Comparison of ENCODE assay signal across 11 cellular contexts in genomic region chr14:36647417-36647826, GRCh38. TPM values are rescaled to one million over a fixed set of nuclear protein-coding genes. Genes with fewer than 3 reads are reported as not detected.
DNase-seq lines count a peak whose midpoint lies in the region; ATAC-seq and TF ChIP-seq lines count a peak whose summit lies in the region.
"Had no signal": no experiment of that assay in that cellular context is flagged by ENCODE, and none has a peak within 500 bp of the region (broad histone marks: within the 10 kb centered on the region; RNA-seq: fewer than 3 reads in every experiment).

No MANE protein-coding gene starts in this region.

- no peak overlapping the region for H3K27ac Mint-ChIP-seq in stimulated activated naive CD8-positive, alpha-beta T cell treated with anti-CD3 and anti-CD28 coated beads, Interleukin-15, amount 100 ng/mL, for 72 hours

- in situ Hi-C loops in HAP-1 (cut with MboI; ENCODE audit: low sequenced_read_pairs) = loop anchor here (10.0 to 25.0 kb wide), 2 partner anchors 287 to 490 kb away; no protein-coding TSS in a partner anchor
- in situ Hi-C loops in G401 (cut with HindIII; ENCODE audit: low sequenced_read_pairs) = no loop called here

- TF ChIP-seq POLR2A in body of pancreas (IDR thresholded peaks at IDR 0.05) (no peak), Peyer's patch (IDR thresholded peaks at IDR 0.05) (no peak)

- H3K27me3 Mint-ChIP-seq in stimulated activated naive CD8-positive, alpha-beta T cell treated with anti-CD3 and anti-CD28 coated beads, Interleukin-15, amount 100 ng/mL, for 72 hours = peaks cover 66% of the 10 kb centered on the region

- DNase-seq in HAP-1 (ENCODE audit: low spot score in 2 of 2) (no peak), body of pancreas (peak in 1 of 4 donors; percentile 12), left lung (peak in 1 of 2 donors; percentile 69), G401 (ENCODE audit: low spot score) (no peak), Peyer's patch (no peak)
- DNase-seq in stimulated activated naive CD8-positive, alpha-beta T cell treated with anti-CD3 and anti-CD28 coated beads, Interleukin-15, amount 100 ng/mL, for 72 hours = no peak
- DNase-seq: activated T-cell treated with anti-CD3 and anti-CD28 coated beads, Interleukin-2, amount 50 U/mL, for 4 hours; dorsolateral prefrontal cortex; T-helper 2 cell had no signal

- H3K36me3 ChIP-seq in HAP-1 (replicated peaks) (no peaks in the 10 kb centered on the region), body of pancreas (replicated peaks in 1 of 2; ENCODE audit: insufficient read depth in 1 of 2, low read depth in 2 of 2) (no peaks in the 10 kb centered on the region), left lung (no peaks in the 10 kb centered on the region), skeletal muscle satellite cell (ENCODE audit: insufficient read depth, low read length) (no peaks in the 10 kb centered on the region), Peyer's patch (no peaks in the 10 kb centered on the region)

- H3K4me2 ChIP-seq in skeletal muscle satellite cell (ENCODE audit: low read length) = peak overlapping the region; percentile 97

- H3K27ac ChIP-seq in body of pancreas = no peak overlapping the region
- H3K27ac ChIP-seq in left lung = no peak overlapping the region
- no peak overlapping the region for H3K27ac ChIP-seq in Peyer's patch
- H3K27ac ChIP-seq: dorsolateral prefrontal cortex had no signal

- ATAC-seq in body of pancreas (no peak), left lung (peak; percentile 21), HG03520 (IDR thresholded peaks at IDR 0.05; ENCODE audit: unreplicated experiment) (no peak)
- ATAC-seq in stimulated activated naive CD8-positive, alpha-beta T cell treated with anti-CD3 and anti-CD28 coated beads, Interleukin-15, amount 100 ng/mL, for 72 hours = no peak

- H3K9me3 ChIP-seq in HAP-1 = no peaks in the 10 kb centered on the region
- no peaks in the 10 kb centered on the region for H3K9me3 ChIP-seq in body of pancreas
- no peaks in the 10 kb centered on the region for H3K9me3 ChIP-seq in left lung
- H3K9me3 ChIP-seq in skeletal muscle satellite cell (replicated peaks; ENCODE audit: low read length) = no peaks in the 10 kb centered on the region
- H3K9me3 ChIP-seq in Peyer's patch = no peaks in the 10 kb centered on the region

- no peaks in the 10 kb centered on the region for H3K9me3 Mint-ChIP-seq in stimulated activated naive CD8-positive, alpha-beta T cell treated with anti-CD3 and anti-CD28 coated beads, Interleukin-15, amount 100 ng/mL, for 72 hours
- H3K9me3 Mint-ChIP-seq: activated T-cell treated with anti-CD3 and anti-CD28 coated beads, Interleukin-2, amount 50 U/mL, for 4 hours had no signal

- peaks cover 16% of the 10 kb centered on the region for H3K4me1 Mint-ChIP-seq in stimulated activated naive CD8-positive, alpha-beta T cell treated with anti-CD3 and anti-CD28 coated beads, Interleukin-15, amount 100 ng/mL, for 72 hours

- H3K4me3 Mint-ChIP-seq in stimulated activated naive CD8-positive, alpha-beta T cell treated with anti-CD3 and anti-CD28 coated beads, Interleukin-15, amount 100 ng/mL, for 72 hours = no peak overlapping the region
- H3K4me3 Mint-ChIP-seq: activated T-cell treated with anti-CD3 and anti-CD28 coated beads, Interleukin-2, amount 50 U/mL, for 4 hours had no signal

- H3K4me1 ChIP-seq in HAP-1 (no peaks in the 10 kb centered on the region), body of pancreas (peaks cover 21% of the 10 kb centered on the region), left lung (peaks cover 0 to 10% of the 10 kb centered on the region in 2 donors), skeletal muscle satellite cell (ENCODE audit: control insufficient read depth, insufficient read depth, low read length) (peaks cover 19% of the 10 kb centered on the region), Peyer's patch (peaks cover 0 to 17% (median 0%) of the 10 kb centered on the region in 4 donors)

- WGBS in body of pancreas, 2 donors = 1% methylated on average over 34 of the region's 34 CpGs; no CpG with 5 or more reads in 1 of the 2 donors

- TF ChIP-seq CTCF in body of pancreas (IDR thresholded peaks at IDR 0.05) = no peak
- no peak for TF ChIP-seq CTCF in left lung (IDR thresholded peaks at IDR 0.05)
- TF ChIP-seq CTCF in Peyer's patch (IDR thresholded peaks at IDR 0.05) = no peak

- peak overlapping the region; percentile 24 for H3K4me3 ChIP-seq in HAP-1
- peak overlapping the region; percentile 4 to 16 for H3K4me3 ChIP-seq in body of pancreas
- H3K4me3 ChIP-seq in left lung = peak overlapping the region; percentile 27 to 29
- peak overlapping the region; percentile 69 for H3K4me3 ChIP-seq in skeletal muscle satellite cell (ENCODE audit: low read length)
- peak overlapping the region in 2 of 4 donors; percentile 39 to 43 for H3K4me3 ChIP-seq in Peyer's patch

- intact Hi-C loops in body of pancreas (cut with DNase I) (no loop called here), left lung (cut with DNase I) (no loop called here)

- H3K9ac ChIP-seq in skeletal muscle satellite cell (ENCODE audit: low read depth, low read length) = peak overlapping the region; percentile 66

- H3K27me3 ChIP-seq in HAP-1 (ENCODE audit: low read depth) (peaks cover 10% of the 10 kb centered on the region), body of pancreas (peaks cover 0 to 42% of the 10 kb centered on the region in 2 donors), left lung (peaks cover 62 to 95% of the 10 kb centered on the region in 2 donors), skeletal muscle satellite cell (ENCODE audit: control insufficient read depth, insufficient read depth, low read length) (peaks cover 89% of the 10 kb centered on the region), Peyer's patch (peaks cover 0 to 18% of the 10 kb centered on the region in 2 donors)

RNA-seq across cellular contexts. Expression of gene PAX9, which starts 14.2 kb away (rescaled TPM):
- total RNA-seq in body of pancreas (not detected), left lung (1 to 10 TPM in 1 of 2 donors, under 1 TPM in 1; 0.35 to 1.4 TPM), Peyer's patch (not detected)
- total RNA-seq in skeletal muscle satellite cell (2012; rRNA removed) = 1.7 and 2.0 TPM in 2 replicates
- total RNA-seq in G401 (2014; rRNA removed; shearing (Covaris generic)) = not detected in 2 replicates
